30 cellular contexts compared by ENCODE assay signal in the genomic region with DNA sequence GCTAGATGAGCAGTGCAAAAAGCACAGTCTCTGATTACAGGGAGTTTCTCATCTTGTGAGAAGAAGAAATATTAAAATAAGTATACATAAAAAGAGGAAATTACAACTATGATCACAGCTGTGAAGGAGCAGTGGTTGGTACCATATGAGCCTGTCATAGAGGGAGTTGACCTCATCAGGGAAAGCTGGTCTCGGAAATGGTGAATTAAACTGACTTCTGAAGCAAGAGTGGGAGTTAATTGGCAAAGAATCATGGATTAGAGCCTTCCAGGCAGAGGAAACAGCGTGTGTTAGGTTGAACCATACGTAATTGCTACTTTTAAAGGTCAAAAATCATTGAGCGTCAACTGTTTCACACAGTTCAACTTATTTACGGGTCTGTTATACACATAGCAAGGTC.
"Had no signal": no experiment of that assay in that cellular context is flagged by ENCODE, and none has a peak within 500 bp of the region (broad histone marks: within the 10 kb centered on the region; RNA-seq: fewer than 3 reads in every experiment).

No MANE protein-coding gene starts in this region.

- ATAC-seq: activated CD4-positive, CD25-positive, alpha-beta regulatory T cell treated with anti-CD3 and anti-CD28 coated beads, Interleukin-2, amount 50 U/mL, for 24 hours; activated T-cell treated with anti-CD3 and anti-CD28 coated beads, Interleukin-2, amount 50 U/mL, for 72 hours; activated T-helper 17 cell treated with anti-CD3 and anti-CD28 coated beads, Interleukin-2, amount 50 U/mL, for 72 hours; Panc1; WTC11 had no signal

- H3K27ac ChIP-seq: cardiac muscle cell, SJCRH30 had no signal

- H3K36me3 ChIP-seq: cardiac muscle cell, SJCRH30 had no signal

- DNase-seq: activated CD4-positive, alpha-beta memory T cell treated with anti-CD3 and anti-CD28 coated beads for 36 hours; activated CD4-positive, alpha-beta T cell treated with anti-CD3 and anti-CD28 coated beads for 4 hours; activated CD4-positive, alpha-beta T cell treated with anti-CD3 and anti-CD28 coated beads, Interleukin-2, amount 50 U/mL, for 1 hour; activated CD8-positive, alpha-beta memory T cell treated with anti-CD3 and anti-CD28 coated beads, Interleukin-2, amount 50 U/mL, for 4 hours; activated effector memory CD4-positive, alpha-beta T cell treated with anti-CD3 and anti-CD28 coated beads, Interleukin-2, amount 50 U/mL, for 16 hours; activated naive CD4-positive, alpha-beta T cell; activated naive CD4-positive, alpha-beta T cell treated with anti-CD3 and anti-CD28 coated beads, Interleukin-2, amount 50 U/mL, for 16 hours; activated naive CD8-positive, alpha-beta T cell treated with anti-CD3 and anti-CD28 coated beads for 36 hours; activated T-cell treated with anti-CD3 and anti-CD28 coated beads for 4 hours; activated T-cell treated with anti-CD3 and anti-CD28 coated beads, Interleukin-2, amount 50 U/mL, for 72 hours; amniotic stem cell; aorta; NCI-H1048; NCI-H1105 treated with DMSO at 0.1 percent for 48 hours; NCI-H1436; NCI-H1694; NCI-H1930; NCI-H2081 treated with DMSO at 0.1 percent for 48 hours; NCI-H345; NCI-H524 treated with DMSO at 0.1 percent for 48 hours; NCI-H748 treated with DMSO at 0.1 percent for 48 hours; NK-92 treated with Interleukin-12 subunit alpha and Interleukin-12 subunit beta, amount 100 ng/mL, for 24 hours; SHP77; SJCRH30; SK-N-SH had no signal

- H3K4me2 ChIP-seq: SK-N-SH had no signal

- H3K4me1 ChIP-seq: SJCRH30 had no signal

- H3K9me2 ChIP-seq: SK-N-SH had no signal

- H3K27me3 ChIP-seq: cardiac muscle cell had no signal

- H3K9me3 ChIP-seq: SJCRH30, SK-N-SH had no signal

- H3K9ac ChIP-seq: SK-N-SH had no signal

- H3K4me3 ChIP-seq: cardiac muscle cell, SJCRH30 had no signal
